8 cellular contexts compared by ENCODE assay signal in the genomic region with DNA sequence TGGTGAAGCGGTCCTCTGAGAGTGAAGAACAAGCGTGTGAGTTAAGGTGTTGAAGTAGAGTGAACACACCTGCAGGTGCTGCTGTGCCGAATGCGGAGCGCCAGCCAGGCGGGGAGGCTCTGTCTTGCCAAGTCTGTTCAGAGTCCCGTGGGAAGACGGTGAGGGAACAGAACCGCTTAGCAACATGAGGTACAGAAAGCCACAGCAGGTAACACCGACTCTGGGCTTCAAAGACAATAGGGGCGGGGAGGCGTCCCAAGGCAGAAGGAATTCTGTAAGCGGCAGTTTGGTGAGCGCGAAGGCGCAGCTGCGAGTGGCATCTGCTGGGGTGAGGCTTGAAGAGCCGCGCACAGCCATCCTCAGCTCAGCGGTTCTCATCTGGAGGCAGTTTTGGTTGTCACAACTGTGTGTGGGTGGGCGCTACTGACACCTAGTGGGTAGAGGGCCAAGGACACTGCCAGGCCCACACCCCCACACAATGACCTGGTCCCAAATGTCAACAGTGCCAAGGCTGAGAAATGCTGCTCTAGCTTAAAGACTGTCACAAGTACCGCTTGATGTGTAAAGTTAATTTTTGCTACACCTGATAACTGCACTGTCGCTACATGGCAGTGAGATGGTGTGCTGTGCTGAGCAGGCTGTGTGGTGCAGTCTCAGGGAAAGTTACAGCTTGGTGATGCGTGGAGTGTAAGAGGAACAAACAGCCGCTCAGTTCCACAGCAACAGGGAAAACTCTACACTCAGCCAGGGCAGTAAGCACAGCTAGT.
DNase-seq lines count a peak whose midpoint lies in the region; ATAC-seq, FAIRE-seq and TF ChIP-seq lines count a peak whose summit lies in the region.

No MANE protein-coding gene starts in this region.

- ATAC-seq in HG02870 (IDR thresholded peaks at IDR 0.05; ENCODE audit: unreplicated experiment) = peak; percentile 64

- TF ChIP-seq CTCF in AG09309 (IDR thresholded peaks at IDR 0.05; ENCODE audit: control insufficient read depth, insufficient read depth, low read depth, low read length, missing control alignments) (peak; percentile 40), astrocyte of the spinal cord (IDR thresholded peaks at IDR 0.05; ENCODE audit: low read depth, low read length) (peak; percentile 48), kidney epithelial cell (IDR thresholded peaks at IDR 0.05; ENCODE audit: insufficient read depth, low read length, poor library complexity, severe bottlenecking) (peak; percentile 65)

- H3K27me3 ChIP-seq in kidney epithelial cell (ENCODE audit: control insufficient read depth, insufficient read depth, low read length) = no peaks in the 10 kb centered on the region

- H3K36me3 ChIP-seq in kidney epithelial cell (ENCODE audit: control insufficient read depth, insufficient read depth, low read length) = no peaks in the 10 kb centered on the region

- H3K4me3 ChIP-seq in AG09309 (ENCODE audit: control insufficient read depth, low read depth, low read length) (no peak overlapping the region), astrocyte of the spinal cord (ENCODE audit: low read depth, low read length) (no peak overlapping the region), kidney epithelial cell (ENCODE audit: low read depth, low read length) (no peak overlapping the region)

- in situ Hi-C loops in astrocyte of the spinal cord (cut with HindIII; ENCODE audit: low sequenced_read_pairs) = no loop called here

- DNase-seq in AG09309 (ENCODE audit: low read depth) = no peak
- peak; percentile 43 for DNase-seq in GDM1 (lab: John Stamatoyannopoulos, UW)
- peak; percentile 42 for DNase-seq in NCI-H345 treated with DMSO at 0.1 percent for 48 hours (lab: John Stamatoyannopoulos, UW; ENCODE audit: unreplicated experiment)
- DNase-seq in astrocyte of the spinal cord (ENCODE audit: low read depth, low spot score) = no peak
- no peak for DNase-seq in kidney epithelial cell (ENCODE audit: low read depth)
- DNase-seq in urothelium cell line (ENCODE audit: low spot score) = peak; percentile 25
- no peak for DNase-seq in NCI-H1930 (lab: John Stamatoyannopoulos, UW)

- FAIRE-seq in urothelium cell line (lab: Jason Lieb, UNC) = no peak

Comparison
In these comparisons a context has a peak if more than half of its experiments do, and no peak if none do; other contexts are left out.
1. DNase-seq: peak in GDM1 (single experiment), NCI-H345 treated with DMSO at 0.1 percent for 48 hours (single experiment) and urothelium cell line (single experiment); none in AG09309 (single experiment), astrocyte of the spinal cord (single experiment), kidney epithelial cell (single experiment) and NCI-H1930 (0 of 2).
2. Peak in every context shown above with its lines, with median percentiles within 50 percentile points of each other: CTCF ChIP-seq.